ENCODE assay signal across 15 cellular contexts in the genomic region with DNA sequence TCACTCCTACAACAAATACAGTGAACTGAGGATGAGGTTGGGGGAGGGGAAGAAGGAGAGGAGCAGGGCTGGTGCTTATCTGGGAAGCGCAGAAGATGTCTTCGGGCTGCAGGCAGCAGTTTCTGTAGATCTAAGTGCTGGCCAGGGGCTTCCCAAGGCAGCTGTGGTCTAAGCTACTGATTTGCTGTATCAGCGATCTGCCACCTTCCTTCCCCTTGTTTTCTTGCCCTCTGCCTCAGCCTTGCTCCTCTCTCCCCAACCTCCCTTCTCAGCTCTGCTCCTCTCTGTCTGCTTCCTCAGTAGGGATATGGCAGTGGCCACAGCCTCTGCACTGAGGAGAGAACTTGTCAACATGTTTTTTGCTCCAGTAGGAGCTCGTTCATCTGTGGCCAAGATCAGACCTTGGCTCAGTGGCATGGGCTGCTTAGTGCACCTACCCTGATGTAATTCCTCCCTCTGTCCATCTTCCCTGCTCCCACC. TPM values are rescaled to one million over a fixed set of nuclear protein-coding genes. Genes with fewer than 3 reads are reported as not detected.
A peak's percentile ranks its signal among the peaks of the same experiment; 100 is the strongest.
DNase-seq lines count a peak whose midpoint lies in the region; ATAC-seq, FAIRE-seq and TF ChIP-seq lines count a peak whose summit lies in the region.
"Had no signal": no experiment of that assay in that cellular context is flagged by ENCODE, and none has a peak within 500 bp of the region (broad histone marks: within the 10 kb centered on the region; RNA-seq: fewer than 3 reads in every experiment).

No MANE protein-coding gene starts in this region.

- no peaks in the 10 kb centered on the region; a peak in 1 of 4 replicates for H3K79me1 ChIP-seq in IMR-90 (ENCODE audit: low read depth in 1 of 2, low read length in 2 of 2)

- dilution Hi-C loops in IMR-90 (cut with HindIII; ENCODE audit: low sequenced_read_pairs, unreplicated experiment) (no loop called here), endothelial cell of umbilical vein (cut with MboI; ENCODE audit: extremely low pct_ligation_motif_present, low sequenced_read_pairs) (no loop called here)

- H4K8ac ChIP-seq in IMR-90 (ENCODE audit: low read depth in 2 of 2, low read length in 2 of 2): peak overlapping the region; percentile 47 to 74; a peak in 2 of 4 replicates

- no peak for TF ChIP-seq RAD21 in IMR-90 (IDR thresholded peaks at IDR 0.05; ENCODE audit: low read length)

- no peak overlapping the region for H3K18ac ChIP-seq in IMR-90 (ENCODE audit: low read depth, low read length)

- H3K56ac ChIP-seq in IMR-90 (ENCODE audit: extremely low read depth, insufficient read depth, low read length): no peak overlapping the region

- no peaks in the 10 kb centered on the region for H3K36me3 Mint-ChIP-seq in type B pancreatic cell

- H4K91ac ChIP-seq in IMR-90 (ENCODE audit: insufficient read depth, low read depth, low read length): no peak overlapping the region; the same call in 1 of the 2 replicates

- peak; percentile 79 for FAIRE-seq in endothelial cell of umbilical vein (lab: Jason Lieb, UNC)

- peak overlapping the region; percentile 57; the same call in 1 of the 2 replicates for H2BK20ac ChIP-seq in IMR-90 (ENCODE audit: low read depth, low read length)

- H4K5ac ChIP-seq in IMR-90 (ENCODE audit: low read depth, low read length): no peak overlapping the region

- no peaks in the 10 kb centered on the region for H3K4me1 ChIP-seq in BLaER1
- 0 out of 2 replicates have a peak, but pooled peaks cover 2% of the 10 kb centered on the region for H3K4me1 ChIP-seq in IMR-90 (ENCODE audit: control insufficient read depth, insufficient read depth, low read length)
- peaks cover 18% of the 10 kb centered on the region for H3K4me1 ChIP-seq in endothelial cell of umbilical vein (ENCODE audit: control insufficient read depth, extremely low read depth, insufficient read depth, low read length)
- H3K4me1 ChIP-seq in mesodermal cell (ENCODE audit: control insufficient read depth, insufficient read depth, low read length, poor library complexity, severe bottlenecking): peaks cover 13% of the 10 kb centered on the region

- H3K36me3 ChIP-seq in BLaER1 (no peaks in the 10 kb centered on the region), IMR-90 (ENCODE audit: control insufficient read depth, insufficient read depth, low read length) (no peaks in the 10 kb centered on the region), endothelial cell of umbilical vein (ENCODE audit: control insufficient read depth in 2 of 2, extremely low read depth in 1 of 2, insufficient read depth in 2 of 2, low read length in 2 of 2) (no peaks in the 10 kb centered on the region), mesodermal cell (ENCODE audit: control insufficient read depth, insufficient read depth, low read length) (no peaks in the 10 kb centered on the region)
- H3K36me3 ChIP-seq: ovary had no signal

- H2AK5ac ChIP-seq in IMR-90 (ENCODE audit: low read depth, low read length): peak overlapping the region; percentile 54

- H3K9ac ChIP-seq in BLaER1 (no peak overlapping the region), IMR-90 (ENCODE audit: low read depth, low read length) (no peak overlapping the region), endothelial cell of umbilical vein (replicated peaks; ENCODE audit: extremely low read depth, insufficient read depth, low read length) (no peak overlapping the region)

- H3K4me1 Mint-ChIP-seq in type B pancreatic cell (ENCODE audit: unreplicated experiment): peaks cover 8% of the 10 kb centered on the region

- TF ChIP-seq CTCF in IMR-90 (conservative IDR thresholded peaks at IDR 0.05; ENCODE audit: low read depth, low read length) (no peak), endothelial cell of umbilical vein (IDR thresholded peaks at IDR 0.05; ENCODE audit: extremely low read depth in 1 of 2, insufficient read depth in 1 of 2, low read depth in 1 of 2, low read length in 2 of 2) (no peak), type B pancreatic cell (conservative IDR thresholded peaks at IDR 0.05) (no peak)

- peak overlapping the region; percentile 52; the same call in 1 of the 2 replicates for H3K14ac ChIP-seq in IMR-90 (replicated peaks; ENCODE audit: low read depth, low read length)

- H3K4me3 Mint-ChIP-seq in type B pancreatic cell: no peak overlapping the region
- H3K4me3 Mint-ChIP-seq: activated T-cell treated with anti-CD3 and anti-CD28 coated beads, Interleukin-2, amount 50 U/mL, for 72 hours; H9; T-helper 1 cell treated with Interleukin-12 subunit alpha and Interleukin-12 subunit beta and Interleukin-4 antibody, amounts not matched to agents 30 μg/mL and 1 μg/mL, for 36 hours had no signal

- H3K27ac Mint-ChIP-seq in type B pancreatic cell: no peak overlapping the region
- H3K27ac Mint-ChIP-seq: activated T-cell treated with anti-CD3 and anti-CD28 coated beads, Interleukin-2, amount 50 U/mL, for 72 hours; T-helper 1 cell treated with Interleukin-12 subunit alpha and Interleukin-12 subunit beta and Interleukin-4 antibody, amounts not matched to agents 30 μg/mL and 1 μg/mL, for 36 hours had no signal

- peak overlapping the region; percentile 38 for H2AFZ ChIP-seq in IMR-90 (replicated peaks; ENCODE audit: low read length, poor library complexity)
- peak overlapping the region; percentile 71 for H2AFZ ChIP-seq in endothelial cell of umbilical vein (ENCODE audit: low read depth, low read length)

- peak overlapping the region; percentile 88; the same call in 2 of the 3 replicates for H2BK15ac ChIP-seq in IMR-90 (ENCODE audit: low read depth, low read length)

- H3K9me3 Mint-ChIP-seq in type B pancreatic cell: peaks cover 9% of the 10 kb centered on the region
- H3K9me3 Mint-ChIP-seq: activated T-cell treated with anti-CD3 and anti-CD28 coated beads, Interleukin-2, amount 50 U/mL, for 72 hours; T-helper 1 cell treated with Interleukin-12 subunit alpha and Interleukin-12 subunit beta and Interleukin-4 antibody, amounts not matched to agents 30 μg/mL and 1 μg/mL, for 36 hours had no signal

- H3K27ac ChIP-seq in BLaER1: peak overlapping the region; percentile 28; the same call in 1 of the 2 replicates
- no peak overlapping the region for H3K27ac ChIP-seq in IMR-90 (ENCODE audit: insufficient read depth, low read length)
- no peak overlapping the region for H3K27ac ChIP-seq in endothelial cell of umbilical vein (ENCODE audit: insufficient read depth, low read depth, low read length)
- peak overlapping the region; percentile 66 for H3K27ac ChIP-seq in mesodermal cell (ENCODE audit: low read depth, low read length, severe bottlenecking)
- H3K27ac ChIP-seq: ovary had no signal

- no peaks in the 10 kb centered on the region for H3K27me3 Mint-ChIP-seq in type B pancreatic cell

- TF ChIP-seq POLR2A in IMR-90 (IDR thresholded peaks at IDR 0.05; ENCODE audit: low read depth, low read length) (no peak), endothelial cell of umbilical vein (IDR thresholded peaks at IDR 0.05; ENCODE audit: low read depth, low read length) (no peak)

- H4K20me1 ChIP-seq in BLaER1 (no peaks in the 10 kb centered on the region), IMR-90 (ENCODE audit: insufficient read depth, low read length) (no peaks in the 10 kb centered on the region), endothelial cell of umbilical vein (replicated peaks; ENCODE audit: control insufficient read depth, extremely low read depth, insufficient read depth, low read length) (no peaks in the 10 kb centered on the region)

- H3K9me1 ChIP-seq in IMR-90 (ENCODE audit: insufficient read depth, low read length) (peaks cover 6% of the 10 kb centered on the region), endothelial cell of umbilical vein (replicated peaks; ENCODE audit: control insufficient read depth, extremely low read depth, insufficient read depth, low read length) (no peaks in the 10 kb centered on the region)

- in situ Hi-C loops in IMR-90 (cut with MboI; ENCODE audit: low sequenced_read_pairs): no loop called here

- POLR2A ChIA-PET in IMR-90 (lab: Charles Lee; ENCODE audit: unreplicated experiment): no interaction called here
- POLR2A ChIA-PET in endothelial cell of umbilical vein (lab: Charles Lee): no interaction called here

- H3K23ac ChIP-seq in IMR-90 (ENCODE audit: low read depth, low read length): peak overlapping the region; percentile 12; the same call in 1 of the 2 replicates

- H2AK9ac ChIP-seq in IMR-90 (replicated peaks; ENCODE audit: low read depth, low read length, poor library complexity): peak overlapping the region; percentile 34

- no peak overlapping the region for H3K4me3 ChIP-seq in BLaER1
- H3K4me3 ChIP-seq in IMR-90 (ENCODE audit: insufficient read depth, low read depth, low read length): no peak overlapping the region
- no peak overlapping the region for H3K4me3 ChIP-seq in endothelial cell of umbilical vein (replicated peaks in 1 of 3; ENCODE audit: insufficient read depth in 1 of 3, low read depth in 1 of 3, low read length in 3 of 3)
- no peak overlapping the region for H3K4me3 ChIP-seq in mesodermal cell (ENCODE audit: extremely low read depth, insufficient read depth, low read length, poor library complexity, severe bottlenecking)
- H3K4me3 ChIP-seq: ovary had no signal

- H3K27me3 ChIP-seq in BLaER1 (no peaks in the 10 kb centered on the region), IMR-90 (ENCODE audit: control insufficient read depth, insufficient read depth, low read length) (no peaks in the 10 kb centered on the region), endothelial cell of umbilical vein (ENCODE audit: control insufficient read depth in 2 of 2, insufficient read depth in 2 of 2, low read length in 2 of 2) (no peaks in the 10 kb centered on the region)
- H3K27me3 ChIP-seq: ovary had no signal

- H3K4me2 ChIP-seq in BLaER1 (no peak overlapping the region), IMR-90 (ENCODE audit: low read depth, low read length) (no peak overlapping the region), endothelial cell of umbilical vein (ENCODE audit: insufficient read depth, low read length) (no peak overlapping the region)

- H3K9me3 ChIP-seq in BLaER1: no peaks in the 10 kb centered on the region; the same call in 1 of the 2 replicates
- H3K9me3 ChIP-seq in IMR-90 (ENCODE audit: control insufficient read depth, insufficient read depth, low read length): no peaks in the 10 kb centered on the region
- H3K9me3 ChIP-seq in endothelial cell of umbilical vein (replicated peaks; ENCODE audit: control insufficient read depth, insufficient read depth, low read length): no peaks in the 10 kb centered on the region
- no peaks in the 10 kb centered on the region for H3K9me3 ChIP-seq in mesodermal cell (ENCODE audit: control insufficient read depth, low read length)
- H3K9me3 ChIP-seq: ovary had no signal

- BruUV-seq in IMR-90 (replicated peaks; lab: Mats Ljungman, UMichigan) (no TSS peak), endothelial cell of umbilical vein (replicated peaks; lab: Mats Ljungman, UMichigan) (no TSS peak)

- H2BK5ac ChIP-seq in IMR-90 (ENCODE audit: low read depth, low read length, poor library complexity, severe bottlenecking): no peak overlapping the region

- CTCF ChIA-PET in IMR-90 (lab: Yijun Ruan, JAX) (interaction anchor here (0.6 kb wide), 1 partner anchor 32 kb away, joined by 3 read pairs; no protein-coding TSS in a partner anchor), endothelial cell of umbilical vein (lab: Charles Lee) (interaction anchor here (0.8 to 1.7 kb wide), 5 partner anchors 11 to 226 kb away, joined by 3 read pairs; no protein-coding TSS in a partner anchor)

- WGBS in IMR-90 (ENCODE audit: extremely low coverage in 2 of 2, insufficient read length in 1 of 2), 2 experiments: 40% methylated on average over 1 of the region's 4 CpGs; no CpG with 5 or more reads in 1 of the 2 experiments
- 75 to 80% methylated on average over 4 of the region's 4 CpGs for WGBS in mesodermal cell (ENCODE audit: insufficient coverage in 2 of 2), 2 experiments

- peak overlapping the region; percentile 26 for H3K4ac ChIP-seq in IMR-90 (ENCODE audit: low read depth, low read length)

- peak overlapping the region; percentile 20; the same call in 1 of the 2 replicates for H2BK120ac ChIP-seq in IMR-90 (ENCODE audit: low read depth, low read length)

- intact Hi-C loops in IMR-90 (cut with micrococcal nuclease) (no loop called here), endothelial cell of umbilical vein (cut with micrococcal nuclease) (no loop called here)

- no peaks in the 10 kb centered on the region for H3K79me2 ChIP-seq in endothelial cell of umbilical vein (ENCODE audit: control insufficient read depth, insufficient read depth, low read length)

- ATAC-seq in IMR-90 (ENCODE audit: low read depth): no peak
- ATAC-seq: activated T-cell treated with anti-CD3 and anti-CD28 coated beads, Interleukin-2, amount 50 U/mL, for 72 hours had no signal

- DNase-seq in IMR-90: no peak
- peak; percentile 66 for DNase-seq in endothelial cell of umbilical vein (ENCODE audit: low read depth, low spot score)
- DNase-seq in kidney glomerular epithelial cell (lab: John Stamatoyannopoulos, UW): no peak
- DNase-seq in type B pancreatic cell (ENCODE audit: extremely low spot score, unreplicated experiment): no peak
- DNase-seq in NCI-H1436 (lab: John Stamatoyannopoulos, UW): no peak
- no peak for DNase-seq in COLO668 (lab: John Stamatoyannopoulos, UW; ENCODE audit: unreplicated experiment)
- DNase-seq: activated CD4-positive, alpha-beta T cell treated with anti-CD3 and anti-CD28 coated beads for 48 hours; activated T-cell treated with anti-CD3 and anti-CD28 coated beads, Interleukin-2, amount 50 U/mL, for 72 hours; H9; NCI-H1694; NCI-H510A treated with DMSO at 0.1 percent for 48 hours; ovary had no signal

RNA-seq across cellular contexts. Expression of gene IL6ST, which starts 42.8 kb away (rescaled TPM):
- total RNA-seq in IMR-90 (2012; rRNA removed): 506 and 533 TPM in 2 replicates
- 90.6 and 93.1 TPM in 2 replicates for polyA plus RNA-seq in IMR-90 (2012; rRNA removed)
- 8.4 and 8.7 TPM in 2 replicates for polyA plus RNA-seq in IMR-90 (2012; cell fraction: cytosol; rRNA removed)
- polyA plus RNA-seq in IMR-90 (2012; cell fraction: nucleus; rRNA removed; ENCODE audit: low replicate concordance): 3.7 and 44.6 TPM in 2 replicates
- 345 and 361 TPM in 2 replicates for total RNA-seq in endothelial cell of umbilical vein
- 80.3 and 135 TPM in 2 replicates for polyA plus RNA-seq in endothelial cell of umbilical vein
- 83.9 and 119 TPM in 2 replicates for polyA plus RNA-seq in endothelial cell of umbilical vein (2011; cell fraction: cytosol; rRNA removed)
- polyA plus RNA-seq in endothelial cell of umbilical vein (2011; cell fraction: nucleus; rRNA removed): 120 and 134 TPM in 2 replicates
- 175 and 248 TPM in 2 replicates for polyA plus RNA-seq in endothelial cell of umbilical vein (2012)
- 460 and 502 TPM in 2 replicates for polyA minus RNA-seq in endothelial cell of umbilical vein
- 73.7 TPM for polyA minus RNA-seq in endothelial cell of umbilical vein (2011; cell fraction: cytosol; rRNA and poly(A)+ RNA removed)
- 278 and 424 TPM in 2 replicates for polyA minus RNA-seq in endothelial cell of umbilical vein (2011; cell fraction: nucleus; rRNA and poly(A)+ RNA removed)
- 142 TPM for polyA plus RNA-seq in mesodermal cell (2013, experiment 1 of 2)
- 179 TPM for polyA plus RNA-seq in mesodermal cell (2013, experiment 2 of 2)
- 61.6 and 74.7 TPM in 2 replicates for total RNA-seq in type B pancreatic cell (ENCODE audit: low replicate concordance)

Comparison
In these comparisons a context has a peak if more than half of its experiments do, and no peak if none do; other contexts are left out.
1. H3K27ac ChIP-seq: peak in BLaER1 (single experiment) and mesodermal cell (single experiment); none in IMR-90 (single experiment) and endothelial cell of umbilical vein (single experiment).